Comparison of ENCODE assay signal across 8 cellular contexts in genomic region chr12:46382425-46382973, GRCh38. TPM values are rescaled to one million over a fixed set of nuclear protein-coding genes. Genes with fewer than 3 reads are reported as not detected.
A peak's percentile ranks its signal among the peaks of the same experiment; 100 is the strongest.
DNase-seq lines count a peak whose midpoint lies in the region; ATAC-seq, FAIRE-seq and TF ChIP-seq lines count a peak whose summit lies in the region.

No MANE protein-coding gene starts in this region.

- CTCF ChIA-PET in activated CD4-positive, alpha-beta T cell treated with anti-CD3 and anti-CD28 coated beads for 36 hours (lab: Charles Lee), result no interaction called here

- dilution Hi-C loops in keratinocyte (cut with MboI; ENCODE audit: extremely low pct_ligation_motif_present, low sequenced_read_pairs), result no loop called here

- no peak for FAIRE-seq in keratinocyte (lab: Jason Lieb, UNC)

- no peaks in the 10 kb centered on the region for H3K9me3 ChIP-seq in keratinocyte (ENCODE audit: control insufficient read depth, low read depth, low read length)

- H3K36me3 ChIP-seq in keratinocyte (ENCODE audit: control insufficient read depth in 2 of 2, extremely low read depth in 1 of 2, insufficient read depth in 2 of 2, low read length in 2 of 2), result no peaks in the 10 kb centered on the region

- H3K4me2 ChIP-seq in keratinocyte (ENCODE audit: control insufficient read depth, extremely low read depth, insufficient read depth, low read depth, low read length), result peak overlapping the region; percentile 94

- H3K4me3 ChIP-seq in keratinocyte (ENCODE audit: control insufficient read depth in 2 of 3, extremely low read depth in 1 of 3, insufficient read depth in 2 of 3, low read depth in 1 of 3, low read length in 3 of 3), result peak overlapping the region; percentile 59 to 77 (median 74)

- H3K27me3 Mint-ChIP-seq in activated CD4-positive, alpha-beta T cell treated with anti-CD3 and anti-CD28 coated beads for 36 hours, result no peaks in the 10 kb centered on the region

- no peak for TF ChIP-seq CTCF in keratinocyte (optimal IDR thresholded peaks at IDR 0.05 in 1 of 3, IDR thresholded peaks at IDR 0.05 in 1 of 3, conservative IDR thresholded peaks at IDR 0.05 in 1 of 3; ENCODE audit: extremely low read depth in 1 of 3, insufficient read depth in 2 of 3, low read length in 3 of 3)

- no peaks in the 10 kb centered on the region for H3K27me3 ChIP-seq in keratinocyte (ENCODE audit: control insufficient read depth, extremely low read depth, insufficient read depth, low read length)

- intact Hi-C loops in activated CD4-positive, alpha-beta T cell treated with anti-CD3 and anti-CD28 coated beads for 36 hours (cut with DNase I, micrococcal nuclease), result loop anchor here in 1 of 2 experiments (2.0 to 10.0 kb wide), 3 partner anchors 48 to 1148 kb away; no protein-coding TSS in a partner anchor

- H4K20me1 ChIP-seq in keratinocyte (ENCODE audit: control insufficient read depth, extremely low read depth, insufficient read depth, low read length), result no peaks in the 10 kb centered on the region

- POLR2A ChIA-PET in activated CD4-positive, alpha-beta T cell treated with anti-CD3 and anti-CD28 coated beads for 36 hours (lab: Charles Lee), result no interaction called here

- peaks cover 45% of the 10 kb centered on the region for H3K4me1 ChIP-seq in keratinocyte (ENCODE audit: control insufficient read depth, extremely low read depth, insufficient read depth, low read length)

- H3K27ac ChIP-seq in keratinocyte (ENCODE audit: control insufficient read depth, insufficient read depth, low read length) (peak overlapping the region; percentile 96), temporal lobe (ENCODE audit: low read depth, low read length) (peak overlapping the region; percentile 93)

- DNase-seq in activated CD4-positive, alpha-beta T cell treated with anti-CD3 and anti-CD28 coated beads for 36 hours, result no peak
- no peak for DNase-seq in activated CD4-positive, alpha-beta T cell treated with anti-CD3 and anti-CD28 coated beads for 4 hours
- DNase-seq in activated naive CD4-positive, alpha-beta T cell treated with anti-CD3 and anti-CD28 coated beads, Interleukin-2, amount 50 U/mL, for 72 hours (ENCODE audit: low spot score in 2 of 2), result no peak
- no peak for DNase-seq in keratinocyte (ENCODE audit: low read depth, low spot score)
- no peak for DNase-seq in GM03348 (ENCODE audit: low spot score)

- peak overlapping the region; percentile 74 for H3K4me3 Mint-ChIP-seq in activated CD4-positive, alpha-beta T cell treated with anti-CD3 and anti-CD28 coated beads for 36 hours

- peak overlapping the region; percentile 91 for H3K9ac ChIP-seq in keratinocyte (ENCODE audit: control insufficient read depth, extremely low read depth, insufficient read depth, low read length)

- no peaks in the 10 kb centered on the region for H3K9me1 ChIP-seq in keratinocyte (ENCODE audit: control insufficient read depth, extremely low read depth, insufficient read depth, low read length)

- peak overlapping the region; percentile 89 for H3K27ac Mint-ChIP-seq in activated CD4-positive, alpha-beta T cell treated with anti-CD3 and anti-CD28 coated beads for 36 hours
- H3K27ac Mint-ChIP-seq in activated naive CD4-positive, alpha-beta T cell treated with anti-CD3 and anti-CD28 coated beads, Interleukin-2, amount 50 U/mL, for 72 hours, result peak overlapping the region; percentile 95 to 96

- no peaks in the 10 kb centered on the region for H3K36me3 Mint-ChIP-seq in activated CD4-positive, alpha-beta T cell treated with anti-CD3 and anti-CD28 coated beads for 36 hours (ENCODE audit: low read depth)
- H3K36me3 Mint-ChIP-seq in activated naive CD4-positive, alpha-beta T cell treated with anti-CD3 and anti-CD28 coated beads, Interleukin-2, amount 50 U/mL, for 72 hours, result peaks cover 0 to 5% of the 10 kb centered on the region in 2 donors

- H3K9me3 Mint-ChIP-seq in activated CD4-positive, alpha-beta T cell treated with anti-CD3 and anti-CD28 coated beads for 36 hours (ENCODE audit: low read depth), result no peaks in the 10 kb centered on the region
- peaks cover 3 to 4% of the 10 kb centered on the region in 2 donors for H3K9me3 Mint-ChIP-seq in activated naive CD4-positive, alpha-beta T cell treated with anti-CD3 and anti-CD28 coated beads, Interleukin-2, amount 50 U/mL, for 72 hours

- H2AFZ ChIP-seq in keratinocyte (ENCODE audit: control insufficient read depth, low read length), result peak overlapping the region; percentile 28

- H3K4me1 Mint-ChIP-seq in activated CD4-positive, alpha-beta T cell treated with anti-CD3 and anti-CD28 coated beads for 36 hours, result peaks cover 40% of the 10 kb centered on the region

- no peak for ATAC-seq in activated CD4-positive, alpha-beta T cell treated with anti-CD3 and anti-CD28 coated beads for 36 hours
- ATAC-seq in activated naive CD4-positive, alpha-beta T cell treated with anti-CD3 and anti-CD28 coated beads, Interleukin-2, amount 50 U/mL, for 72 hours, result no peak
- no peak for ATAC-seq in HG03460 (IDR thresholded peaks at IDR 0.05; ENCODE audit: unreplicated experiment)
- ATAC-seq in HG02642 (IDR thresholded peaks at IDR 0.05; ENCODE audit: poor library complexity, unreplicated experiment), result no peak

- H3K79me2 ChIP-seq in keratinocyte (ENCODE audit: control insufficient read depth, insufficient read depth, low read length), result peaks cover 3% of the 10 kb centered on the region

RNA-seq across cellular contexts. Expression of gene SLC38A2, which starts 9.9 kb away (rescaled TPM):
- total RNA-seq in activated CD4-positive, alpha-beta T cell treated with anti-CD3 and anti-CD28 coated beads for 36 hours, result 100 to 1,000 TPM; 211 to 296 TPM
- total RNA-seq in activated naive CD4-positive, alpha-beta T cell treated with anti-CD3 and anti-CD28 coated beads, Interleukin-2, amount 50 U/mL, for 72 hours, result 100 to 1,000 TPM; 249 to 315 TPM
- polyA plus RNA-seq in keratinocyte, result 213 to 577 TPM (median 375 TPM) in 3 replicates
- 528 TPM for polyA plus RNA-seq in keratinocyte (2011; ENCODE audit: low read depth)
- 64.1 and 143 TPM in 2 replicates for polyA plus RNA-seq in keratinocyte (2011; cell fraction: cytosol; rRNA removed)
- 720 and 1,040 TPM in 2 replicates for polyA plus RNA-seq in keratinocyte (2011; cell fraction: nucleus; rRNA removed)
- polyA plus RNA-seq in keratinocyte (2012; ENCODE audit: low replicate concordance), result 229 and 376 TPM in 2 replicates
- polyA minus RNA-seq in keratinocyte, result 238 to 790 TPM (median 512 TPM) in 3 replicates
- polyA minus RNA-seq in keratinocyte (2011; cell fraction: cytosol; rRNA and poly(A)+ RNA removed), result 139 TPM
- 1,093 and 1,815 TPM in 2 replicates for polyA minus RNA-seq in keratinocyte (2011; cell fraction: nucleus; rRNA and poly(A)+ RNA removed)
- total RNA-seq in temporal lobe, result 162 TPM
